ENCODE assay signal across 9 cellular contexts in the genomic region with DNA sequence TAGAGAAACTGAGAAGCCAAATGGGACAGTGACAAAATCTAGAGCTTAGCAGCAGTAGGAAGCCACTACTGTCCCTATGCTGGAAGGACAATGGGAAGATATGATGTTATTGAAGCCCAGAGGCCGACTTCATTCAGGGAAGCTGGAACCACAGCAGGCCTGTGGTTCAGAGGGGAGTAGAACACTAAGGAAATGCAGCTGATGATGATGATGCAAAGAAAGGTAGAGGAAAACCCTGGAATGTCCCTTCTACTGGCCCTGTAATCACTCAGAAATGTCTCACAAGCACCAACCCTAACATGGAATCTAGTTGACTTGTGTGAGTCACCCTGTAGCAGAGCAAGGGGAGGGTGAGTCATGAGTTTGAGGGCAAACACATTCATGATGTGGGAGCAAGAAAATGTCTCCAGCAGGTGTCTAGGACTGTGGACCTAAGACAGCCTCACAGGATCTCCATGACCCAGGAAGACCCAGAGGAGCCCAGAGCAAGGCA. TPM values are rescaled to one million over a fixed set of nuclear protein-coding genes. Genes with fewer than 3 reads are reported as not detected.
DNase-seq lines count a peak whose midpoint lies in the region; ATAC-seq and TF ChIP-seq lines count a peak whose summit lies in the region.
"Had no signal": no experiment of that assay in that cellular context is flagged by ENCODE, and none has a peak within 500 bp of the region (broad histone marks: within the 10 kb centered on the region; RNA-seq: fewer than 3 reads in every experiment).

No MANE protein-coding gene starts in this region.

- H3K27me3 Mint-ChIP-seq in CD8-positive, alpha-beta memory T cell = no peaks in the 10 kb centered on the region

- TF ChIP-seq CTCF in prostate gland (IDR thresholded peaks at IDR 0.05) = no peak

- intact Hi-C loops in prostate gland (cut with DNase I) = no loop called here

- CTCF ChIA-PET in CD8-positive, alpha-beta memory T cell (lab: Charles Lee) = interaction anchor here (0.7 kb wide), 1 partner anchor 11 kb away, joined by 3 read pairs; no protein-coding TSS in a partner anchor

- H3K36me3 ChIP-seq in SJCRH30 (no peaks in the 10 kb centered on the region), prostate gland (no peaks in the 10 kb centered on the region)
- H3K36me3 ChIP-seq in CD8-positive, alpha-beta memory T cell (ENCODE audit: insufficient read depth, low read length) = no peaks in the 10 kb centered on the region

- H3K27ac ChIP-seq in SJCRH30 (peak overlapping the region; percentile 86), prostate gland (no peak overlapping the region)
- H3K27ac ChIP-seq in CD8-positive, alpha-beta memory T cell (ENCODE audit: low read depth, low read length) = no peak overlapping the region
- H3K27ac ChIP-seq: VCaP had no signal

- no peaks in the 10 kb centered on the region for H3K9me3 Mint-ChIP-seq in CD8-positive, alpha-beta memory T cell

- DNase-seq in GM04504 (ENCODE audit: low read depth) (peak; percentile 93), SJCRH30 (peak; percentile 74 to 75), fibroblast of gingiva (ENCODE audit: low read depth) (peak; percentile 84), prostate gland (ENCODE audit: low spot score) (no peak), epidermal melanocyte (ENCODE audit: insufficient read length, low spot score) (no peak)
- DNase-seq in stimulated activated CD4-positive, alpha-beta T cell treated with anti-CD3 and anti-CD28 coated beads, Interleukin-1b, Interleukin-23, amount 100 ng/mL, for 48 hours = peak; percentile 44
- no peak for DNase-seq in CD8-positive, alpha-beta memory T cell

- WGBS in prostate gland = 81% methylated on average over 1 of the region's 1 CpG

- no peaks in the 10 kb centered on the region for H3K27me3 ChIP-seq in SJCRH30
- no peaks in the 10 kb centered on the region for H3K27me3 ChIP-seq in CD8-positive, alpha-beta memory T cell (ENCODE audit: insufficient read depth, low read length, poor library complexity, severe bottlenecking)
- no peaks in the 10 kb centered on the region for H3K27me3 ChIP-seq in prostate gland (replicated peaks; ENCODE audit: insufficient read depth)

- H3K4me1 ChIP-seq in SJCRH30 (peaks cover 50% of the 10 kb centered on the region), prostate gland (replicated peaks) (no peaks in the 10 kb centered on the region)
- H3K4me1 ChIP-seq in CD8-positive, alpha-beta memory T cell (ENCODE audit: insufficient read depth, low read length) = no peaks in the 10 kb centered on the region

- POLR2A ChIA-PET in CD8-positive, alpha-beta memory T cell (lab: Charles Lee) = no interaction called here

- peaks cover 0 to 7% (median 7%) of the 10 kb centered on the region in 3 donors for H3K36me3 Mint-ChIP-seq in CD8-positive, alpha-beta memory T cell

- no peaks in the 10 kb centered on the region; the same call in 1 of the 2 replicates for H3K9me3 ChIP-seq in SJCRH30 (replicated peaks)
- no peaks in the 10 kb centered on the region for H3K9me3 ChIP-seq in CD8-positive, alpha-beta memory T cell (ENCODE audit: low read length)
- H3K9me3 ChIP-seq in prostate gland = no peaks in the 10 kb centered on the region

- H3K4me3 ChIP-seq in SJCRH30 (no peak overlapping the region), prostate gland (no peak overlapping the region)
- no peak overlapping the region for H3K4me3 ChIP-seq in CD8-positive, alpha-beta memory T cell (ENCODE audit: low read length)

- peaks cover 4 to 10% (median 10%) of the 10 kb centered on the region in 3 donors for H3K4me1 Mint-ChIP-seq in CD8-positive, alpha-beta memory T cell

- no peak for TF ChIP-seq POLR2A in prostate gland (IDR thresholded peaks at IDR 0.05)

- ATAC-seq in GM18907 (IDR thresholded peaks at IDR 0.05; ENCODE audit: unreplicated experiment) = no peak

- no peak overlapping the region for H3K27ac Mint-ChIP-seq in CD8-positive, alpha-beta memory T cell

- H3K4me3 Mint-ChIP-seq in CD8-positive, alpha-beta memory T cell = no peak overlapping the region

RNA-seq across cellular contexts. Expression of gene LRRC17, which starts 37.1 kb away (rescaled TPM):
- 67.1 and 71.2 TPM in 2 replicates for total RNA-seq in SJCRH30 (2014; rRNA removed; shearing (Covaris generic))
- not detected for total RNA-seq in CD8-positive, alpha-beta memory T cell
- not detected for polyA plus RNA-seq in CD8-positive, alpha-beta memory T cell
- total RNA-seq in prostate gland = 1 to 10 TPM; 1.0 to 9.8 TPM

Comparison
In these comparisons a context has a peak if more than half of its experiments do, and no peak if none do; other contexts are left out.
1. DNase-seq: peak in GM04504 (single experiment), SJCRH30 (2 of 2), fibroblast of gingiva (single experiment) and stimulated activated CD4-positive, alpha-beta T cell treated with anti-CD3 and anti-CD28 coated beads, Interleukin-1b, Interleukin-23, amount 100 ng/mL, for 48 hours (single experiment); none in CD8-positive, alpha-beta memory T cell (0 of 5), prostate gland (single experiment) and epidermal melanocyte (single experiment).